13 cellular contexts compared by ENCODE assay signal in the genomic region with DNA sequence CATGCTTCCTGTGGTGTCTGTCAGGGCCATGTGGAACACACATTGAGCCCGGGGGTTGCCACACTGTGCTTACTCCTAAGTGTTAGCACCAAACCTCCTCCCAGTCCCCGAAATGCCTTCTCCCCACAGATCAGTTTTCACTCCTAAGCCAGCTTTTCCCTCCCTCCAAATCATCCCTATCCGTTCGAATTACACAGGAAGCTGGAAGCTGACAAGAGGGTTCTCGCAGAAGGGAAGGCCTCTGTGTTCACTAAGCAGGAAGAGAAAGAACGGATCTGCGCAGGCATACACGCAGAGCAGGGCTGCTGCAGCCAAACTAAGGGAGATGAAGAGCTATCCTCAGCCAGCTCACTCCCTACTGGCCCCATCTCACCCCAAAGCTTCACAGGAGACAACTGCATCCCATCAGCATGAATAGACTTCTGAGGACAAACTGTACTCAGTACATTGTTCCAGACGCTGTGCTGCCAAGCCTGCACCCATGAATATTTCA. TPM values are rescaled to one million over a fixed set of nuclear protein-coding genes. Genes with fewer than 3 reads are reported as not detected.
DNase-seq lines count a peak whose midpoint lies in the region; ATAC-seq and TF ChIP-seq lines count a peak whose summit lies in the region.
"Had no signal": no experiment of that assay in that cellular context is flagged by ENCODE, and none has a peak within 500 bp of the region (broad histone marks: within the 10 kb centered on the region; RNA-seq: fewer than 3 reads in every experiment).

No MANE protein-coding gene starts in this region.

- in situ Hi-C loops in IMR-90 (cut with MboI; ENCODE audit: low sequenced_read_pairs) = no loop called here

- dilution Hi-C loops in IMR-90 (cut with HindIII; ENCODE audit: low sequenced_read_pairs, unreplicated experiment) = no loop called here

- BruUV-seq in IMR-90 (replicated peaks; lab: Mats Ljungman, UMichigan) = no TSS peak

- H2BK120ac ChIP-seq in IMR-90 (ENCODE audit: low read depth, low read length) = no peak overlapping the region

- peaks cover 3% of the 10 kb centered on the region; the same call in 1 of the 2 replicates for H3K9me1 ChIP-seq in IMR-90 (ENCODE audit: insufficient read depth, low read length)

- H3K4ac ChIP-seq in IMR-90 (ENCODE audit: low read depth, low read length) = no peak overlapping the region

- H3K4me1 ChIP-seq in IMR-90 (ENCODE audit: control insufficient read depth, insufficient read depth, low read length) (no peaks in the 10 kb centered on the region; the same call in 1 of the 2 replicates), spleen (peaks cover 0 to 36% (median 18%) of the 10 kb centered on the region in 6 donors)
- H3K4me1 ChIP-seq: pancreas had no signal

- H2BK20ac ChIP-seq in IMR-90 (ENCODE audit: low read depth, low read length) = no peak overlapping the region

- H3K79me1 ChIP-seq in IMR-90 (ENCODE audit: low read depth in 1 of 2, low read length in 2 of 2) = peaks cover 16 to 22% of the 10 kb centered on the region in 2 experiments

- CTCF ChIA-PET in IMR-90 (lab: Yijun Ruan, JAX) = interaction anchor here (1.7 kb wide), 1 partner anchor 11 kb away, joined by 4 read pairs; no protein-coding TSS in a partner anchor

- TF ChIP-seq POLR2A in IMR-90 (IDR thresholded peaks at IDR 0.05; ENCODE audit: low read depth, low read length) (no peak), spleen (IDR thresholded peaks at IDR 0.05) (no peak)

- H3K4me2 ChIP-seq in IMR-90 (ENCODE audit: low read depth, low read length) = no peak overlapping the region

- 0 out of 2 replicates have a peak overlapping the region, but pooled peaks have one; percentile 35 for H3K14ac ChIP-seq in IMR-90 (replicated peaks; ENCODE audit: low read depth, low read length)

- H2AK5ac ChIP-seq in IMR-90 (ENCODE audit: low read depth, low read length) = peak overlapping the region; percentile 8; the same call in 1 of the 2 replicates

- no peaks in the 10 kb centered on the region for H3K27me3 ChIP-seq in IMR-90 (ENCODE audit: control insufficient read depth, insufficient read depth, low read length)
- no peaks in the 10 kb centered on the region for H3K27me3 ChIP-seq in spleen (replicated peaks in 1 of 7)
- H3K27me3 ChIP-seq: pancreas had no signal

- H2AFZ ChIP-seq in IMR-90 (replicated peaks; ENCODE audit: low read length, poor library complexity) = peak overlapping the region; percentile 4

- TF ChIP-seq RAD21 in IMR-90 (IDR thresholded peaks at IDR 0.05; ENCODE audit: low read length) = no peak

- WGBS in IMR-90 (ENCODE audit: extremely low coverage in 2 of 2, insufficient read length in 1 of 2), 2 experiments = 50% methylated on average over 1 of the region's 9 CpGs; no CpG with 5 or more reads in 1 of the 2 experiments
- WGBS in spleen, 5 donors = 54 to 83% (median 63%) methylated on average over 8 to 9 of the region's 9 CpGs

- no peak overlapping the region for H4K91ac ChIP-seq in IMR-90 (ENCODE audit: insufficient read depth, low read depth, low read length)

- H2AK9ac ChIP-seq in IMR-90 (replicated peaks; ENCODE audit: low read depth, low read length, poor library complexity) = no peak overlapping the region

- H3K27ac ChIP-seq in IMR-90 (ENCODE audit: insufficient read depth, low read length) = peak overlapping the region; percentile 1; the same call in 1 of the 2 replicates
- no peak overlapping the region for H3K27ac ChIP-seq in coronary artery
- H3K27ac ChIP-seq in spleen = peak overlapping the region in 7 of 8 donors; percentile 30 to 85 (median 79)
- H3K27ac ChIP-seq: pancreas, WERI-Rb-1 had no signal

- H3K9ac ChIP-seq in IMR-90 (ENCODE audit: low read depth, low read length) = peak overlapping the region; percentile 21; the same call in 1 of the 2 replicates

- POLR2A ChIA-PET in IMR-90 (lab: Charles Lee; ENCODE audit: unreplicated experiment) = no interaction called here

- H3K9me3 ChIP-seq in IMR-90 (ENCODE audit: control insufficient read depth, insufficient read depth, low read length) (no peaks in the 10 kb centered on the region), spleen (peaks cover 0 to 12% (median 7%) of the 10 kb centered on the region in 8 donors)
- H3K9me3 ChIP-seq: pancreas had no signal

- H2BK5ac ChIP-seq in IMR-90 (ENCODE audit: low read depth, low read length, poor library complexity, severe bottlenecking) = no peak overlapping the region

- TF ChIP-seq CTCF in IMR-90 (conservative IDR thresholded peaks at IDR 0.05; ENCODE audit: low read depth, low read length) (no peak), coronary artery (IDR thresholded peaks at IDR 0.05) (no peak), spleen (IDR thresholded peaks at IDR 0.05 in 8 of 11, conservative IDR thresholded peaks at IDR 0.05 in 3 of 11) (no peak)

- intact Hi-C loops in IMR-90 (cut with micrococcal nuclease) = no loop called here
- intact Hi-C loops in spleen (cut with DNase I; ENCODE audit: low total_unique reads) = loop anchor here (10.0 kb wide), 1 partner anchor 74 kb away; no protein-coding TSS in a partner anchor

- ATAC-seq in IMR-90 (ENCODE audit: low read depth) (peak; percentile 80), left lobe of liver (peak; percentile 64)

- H4K20me1 ChIP-seq in IMR-90 (ENCODE audit: insufficient read depth, low read length) = no peaks in the 10 kb centered on the region

- peak overlapping the region; percentile 30 for H4K5ac ChIP-seq in IMR-90 (ENCODE audit: low read depth, low read length)

- H2BK15ac ChIP-seq in IMR-90 (ENCODE audit: low read depth, low read length) = no peak overlapping the region

- H3K4me3 ChIP-seq in IMR-90 (ENCODE audit: insufficient read depth, low read depth, low read length) (no peak overlapping the region), coronary artery (no peak overlapping the region), spleen (no peak overlapping the region)
- H3K4me3 ChIP-seq: pancreas had no signal

- H3K23ac ChIP-seq in IMR-90 (ENCODE audit: low read depth, low read length) = no peak overlapping the region

- DNase-seq in IMR-90 (peak; percentile 50), coronary artery (ENCODE audit: low spot score) (peak; percentile 73), left lobe of liver (ENCODE audit: low spot score) (peak; percentile 40), spleen (peak; percentile 63), NCI-H1048 (lab: John Stamatoyannopoulos, UW) (no peak), germinal center (ENCODE audit: low spot score) (no peak), superior temporal gyrus (ENCODE audit: extremely low spot score) (no peak), medulla oblongata (ENCODE audit: extremely low spot score) (no peak)
- DNase-seq: DMS79, HFFc6, NCI-H1417, WERI-Rb-1 had no signal

- H3K36me3 ChIP-seq in IMR-90 (ENCODE audit: control insufficient read depth, insufficient read depth, low read length) (no peaks in the 10 kb centered on the region), spleen (peaks cover 0 to 8% (median 0%) of the 10 kb centered on the region in 6 donors)
- H3K36me3 ChIP-seq: pancreas, WERI-Rb-1 had no signal

- no peak overlapping the region for H3K18ac ChIP-seq in IMR-90 (ENCODE audit: low read depth, low read length)

- peak overlapping the region in 1 of 2 experiments; percentile 45; a peak in 2 of 4 replicates for H4K8ac ChIP-seq in IMR-90 (ENCODE audit: low read depth in 2 of 2, low read length in 2 of 2)

- H3K56ac ChIP-seq in IMR-90 (ENCODE audit: extremely low read depth, insufficient read depth, low read length) = no peak overlapping the region

TF ChIP-seq in IMR-90, 13 proteins besides CTCF, POLR2A, EP300 and RAD21:
- TF ChIP-seq SMC3 (IDR thresholded peaks at IDR 0.05; ENCODE audit: low read depth, low read length) (no peak), CHD1 (IDR thresholded peaks at IDR 0.05; ENCODE audit: low read depth, low read length) (no peak), FOS (IDR thresholded peaks at IDR 0.05; ENCODE audit: low read depth, low read length) (no peak), CEBPB (IDR thresholded peaks at IDR 0.05; ENCODE audit: low read depth, low read length) (no peak), MAZ (IDR thresholded peaks at IDR 0.05; ENCODE audit: borderline replicate concordance, low read depth, low read length) (0 out of 2 replicates have a peak, but pooled peaks have one; percentile 3), MAFK (IDR thresholded peaks at IDR 0.05; ENCODE audit: low read depth, low read length) (no peak), MXI1 (IDR thresholded peaks at IDR 0.05; ENCODE audit: borderline replicate concordance, low read depth, low read length) (peak; percentile 49; the same call in 1 of the 2 replicates), RFX5 (IDR thresholded peaks at IDR 0.05; ENCODE audit: low read depth, low read length) (no peak)
- TF ChIP-seq, protein P1, sequence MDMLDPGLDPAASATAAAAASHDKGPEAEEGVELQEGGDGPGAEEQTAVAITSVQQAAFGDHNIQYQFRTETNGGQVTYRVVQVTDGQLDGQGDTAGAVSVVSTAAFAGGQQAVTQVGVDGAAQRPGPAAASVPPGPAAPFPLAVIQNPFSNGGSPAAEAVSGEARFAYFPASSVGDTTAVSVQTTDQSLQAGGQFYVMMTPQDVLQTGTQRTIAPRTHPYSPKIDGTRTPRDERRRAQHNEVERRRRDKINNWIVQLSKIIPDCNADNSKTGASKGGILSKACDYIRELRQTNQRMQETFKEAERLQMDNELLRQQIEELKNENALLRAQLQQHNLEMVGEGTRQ (IDR thresholded peaks at IDR 0.05; ENCODE audit: low read depth, low read length) = no peak

RNA-seq across cellular contexts. Expression of a gene that starts 32.3 kb away (rescaled TPM):
- 13.1 and 14.7 TPM in 2 replicates for total RNA-seq in IMR-90 (2012; rRNA removed)
- 18.1 and 18.6 TPM in 2 replicates for polyA plus RNA-seq in IMR-90 (2012; rRNA removed)
- polyA plus RNA-seq in IMR-90 (2012; cell fraction: cytosol; rRNA removed) = 11.0 and 16.4 TPM in 2 replicates
- 18.8 and 22.3 TPM in 2 replicates for polyA plus RNA-seq in IMR-90 (2012; cell fraction: nucleus; rRNA removed; ENCODE audit: low replicate concordance)
- 2.8 TPM for total RNA-seq in left lobe of liver
- total RNA-seq in spleen = 10 to 100 TPM in 4 of 7 donors, 1 to 10 TPM in 3; 7.7 to 22.3 (median 16.4) TPM
- 1 to 10 TPM; 2.7 to 4.5 (median 3.4) TPM for polyA plus RNA-seq in spleen

Comparison
In these comparisons a context has a peak if more than half of its experiments do, and no peak if none do; other contexts are left out.
1. DNase-seq: peak in IMR-90 (single experiment), coronary artery (single experiment), left lobe of liver (single experiment) and spleen (single experiment); none in NCI-H1048 (single experiment), germinal center (single experiment), superior temporal gyrus (single experiment) and medulla oblongata (single experiment).
2. H3K27ac ChIP-seq: peak in IMR-90 (single experiment) and spleen (7 of 8); none in coronary artery (0 of 2).